1 cellular context compared by ENCODE assay signal in the genomic region with DNA sequence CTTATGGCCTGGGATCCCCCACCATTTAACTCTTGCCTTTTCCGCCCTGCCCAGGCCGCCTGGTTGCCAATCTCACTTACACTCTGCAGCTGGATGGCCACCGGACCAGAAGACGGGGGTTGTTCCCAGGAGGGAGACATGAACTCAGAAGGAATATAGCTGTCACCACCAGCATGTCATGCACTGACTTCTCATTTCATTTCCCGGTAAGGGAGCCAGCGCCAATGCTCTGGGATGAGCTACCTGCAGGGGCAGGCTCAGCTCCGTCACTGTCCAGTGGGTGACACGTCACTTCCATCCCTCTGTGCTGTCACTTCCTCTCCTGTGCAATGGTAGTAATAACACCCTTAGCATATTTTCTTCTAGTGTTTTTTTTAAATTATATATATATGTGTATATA.
TF ChIP-seq lines count a peak whose summit lies in the region.

No MANE protein-coding gene starts in this region.

TF ChIP-seq in HepG2, 621 proteins besides CTCF, POLR2A, EP300 and RAD21 (continued from another document):
- TF ChIP-seq, protein P1, sequence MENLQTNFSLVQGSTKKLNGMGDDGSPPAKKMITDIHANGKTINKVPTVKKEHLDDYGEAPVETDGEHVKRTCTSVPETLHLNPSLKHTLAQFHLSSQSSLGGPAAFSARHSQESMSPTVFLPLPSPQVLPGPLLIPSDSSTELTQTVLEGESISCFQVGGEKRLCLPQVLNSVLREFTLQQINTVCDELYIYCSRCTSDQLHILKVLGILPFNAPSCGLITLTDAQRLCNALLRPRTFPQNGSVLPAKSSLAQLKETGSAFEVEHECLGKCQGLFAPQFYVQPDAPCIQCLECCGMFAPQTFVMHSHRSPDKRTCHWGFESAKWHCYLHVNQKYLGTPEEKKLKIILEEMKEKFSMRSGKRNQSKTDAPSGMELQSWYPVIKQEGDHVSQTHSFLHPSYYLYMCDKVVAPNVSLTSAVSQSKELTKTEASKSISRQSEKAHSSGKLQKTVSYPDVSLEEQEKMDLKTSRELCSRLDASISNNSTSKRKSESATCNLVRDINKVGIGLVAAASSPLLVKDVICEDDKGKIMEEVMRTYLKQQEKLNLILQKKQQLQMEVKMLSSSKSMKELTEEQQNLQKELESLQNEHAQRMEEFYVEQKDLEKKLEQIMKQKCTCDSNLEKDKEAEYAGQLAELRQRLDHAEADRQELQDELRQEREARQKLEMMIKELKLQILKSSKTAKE (CRISPR knock-in tag; IDR thresholded peaks at IDR 0.05; ENCODE audit: borderline replicate concordance), result no peak
- TF ChIP-seq, protein P2, sequence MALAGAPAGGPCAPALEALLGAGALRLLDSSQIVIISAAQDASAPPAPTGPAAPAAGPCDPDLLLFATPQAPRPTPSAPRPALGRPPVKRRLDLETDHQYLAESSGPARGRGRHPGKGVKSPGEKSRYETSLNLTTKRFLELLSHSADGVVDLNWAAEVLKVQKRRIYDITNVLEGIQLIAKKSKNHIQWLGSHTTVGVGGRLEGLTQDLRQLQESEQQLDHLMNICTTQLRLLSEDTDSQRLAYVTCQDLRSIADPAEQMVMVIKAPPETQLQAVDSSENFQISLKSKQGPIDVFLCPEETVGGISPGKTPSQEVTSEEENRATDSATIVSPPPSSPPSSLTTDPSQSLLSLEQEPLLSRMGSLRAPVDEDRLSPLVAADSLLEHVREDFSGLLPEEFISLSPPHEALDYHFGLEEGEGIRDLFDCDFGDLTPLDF (CRISPR knock-in tag; IDR thresholded peaks at IDR 0.05), result no peak
- 0 out of 2 replicates have a peak, but pooled peaks have one; percentile 16 for TF ChIP-seq PHF8 (CRISPR knock-in tag; IDR thresholded peaks at IDR 0.05)
- no peak for TF ChIP-seq ZNF780A (CRISPR knock-in tag; IDR thresholded peaks at IDR 0.05)
- TF ChIP-seq ZBTB21 (CRISPR knock-in tag; IDR thresholded peaks at IDR 0.05), result peak; percentile 89
- TF ChIP-seq, protein P3, sequence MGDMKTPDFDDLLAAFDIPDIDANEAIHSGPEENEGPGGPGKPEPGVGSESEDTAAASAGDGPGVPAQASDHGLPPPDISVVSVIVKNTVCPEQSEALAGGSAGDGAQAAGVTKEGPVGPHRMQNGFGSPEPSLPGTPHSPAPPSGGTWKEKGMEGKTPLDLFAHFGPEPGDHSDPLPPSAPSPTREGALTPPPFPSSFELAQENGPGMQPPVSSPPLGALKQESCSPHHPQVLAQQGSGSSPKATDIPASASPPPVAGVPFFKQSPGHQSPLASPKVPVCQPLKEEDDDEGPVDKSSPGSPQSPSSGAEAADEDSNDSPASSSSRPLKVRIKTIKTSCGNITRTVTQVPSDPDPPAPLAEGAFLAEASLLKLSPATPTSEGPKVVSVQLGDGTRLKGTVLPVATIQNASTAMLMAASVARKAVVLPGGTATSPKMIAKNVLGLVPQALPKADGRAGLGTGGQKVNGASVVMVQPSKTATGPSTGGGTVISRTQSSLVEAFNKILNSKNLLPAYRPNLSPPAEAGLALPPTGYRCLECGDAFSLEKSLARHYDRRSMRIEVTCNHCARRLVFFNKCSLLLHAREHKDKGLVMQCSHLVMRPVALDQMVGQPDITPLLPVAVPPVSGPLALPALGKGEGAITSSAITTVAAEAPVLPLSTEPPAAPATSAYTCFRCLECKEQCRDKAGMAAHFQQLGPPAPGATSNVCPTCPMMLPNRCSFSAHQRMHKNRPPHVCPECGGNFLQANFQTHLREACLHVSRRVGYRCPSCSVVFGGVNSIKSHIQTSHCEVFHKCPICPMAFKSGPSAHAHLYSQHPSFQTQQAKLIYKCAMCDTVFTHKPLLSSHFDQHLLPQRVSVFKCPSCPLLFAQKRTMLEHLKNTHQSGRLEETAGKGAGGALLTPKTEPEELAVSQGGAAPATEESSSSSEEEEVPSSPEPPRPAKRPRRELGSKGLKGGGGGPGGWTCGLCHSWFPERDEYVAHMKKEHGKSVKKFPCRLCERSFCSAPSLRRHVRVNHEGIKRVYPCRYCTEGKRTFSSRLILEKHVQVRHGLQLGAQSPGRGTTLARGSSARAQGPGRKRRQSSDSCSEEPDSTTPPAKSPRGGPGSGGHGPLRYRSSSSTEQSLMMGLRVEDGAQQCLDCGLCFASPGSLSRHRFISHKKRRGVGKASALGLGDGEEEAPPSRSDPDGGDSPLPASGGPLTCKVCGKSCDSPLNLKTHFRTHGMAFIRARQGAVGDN (CRISPR knock-in tag; IDR thresholded peaks at IDR 0.05), result peak; percentile 31; the same call in 1 of the 2 replicates
- no peak for TF ChIP-seq ZNF256 (CRISPR knock-in tag; conservative IDR thresholded peaks at IDR 0.05)
- TF ChIP-seq, protein P4, sequence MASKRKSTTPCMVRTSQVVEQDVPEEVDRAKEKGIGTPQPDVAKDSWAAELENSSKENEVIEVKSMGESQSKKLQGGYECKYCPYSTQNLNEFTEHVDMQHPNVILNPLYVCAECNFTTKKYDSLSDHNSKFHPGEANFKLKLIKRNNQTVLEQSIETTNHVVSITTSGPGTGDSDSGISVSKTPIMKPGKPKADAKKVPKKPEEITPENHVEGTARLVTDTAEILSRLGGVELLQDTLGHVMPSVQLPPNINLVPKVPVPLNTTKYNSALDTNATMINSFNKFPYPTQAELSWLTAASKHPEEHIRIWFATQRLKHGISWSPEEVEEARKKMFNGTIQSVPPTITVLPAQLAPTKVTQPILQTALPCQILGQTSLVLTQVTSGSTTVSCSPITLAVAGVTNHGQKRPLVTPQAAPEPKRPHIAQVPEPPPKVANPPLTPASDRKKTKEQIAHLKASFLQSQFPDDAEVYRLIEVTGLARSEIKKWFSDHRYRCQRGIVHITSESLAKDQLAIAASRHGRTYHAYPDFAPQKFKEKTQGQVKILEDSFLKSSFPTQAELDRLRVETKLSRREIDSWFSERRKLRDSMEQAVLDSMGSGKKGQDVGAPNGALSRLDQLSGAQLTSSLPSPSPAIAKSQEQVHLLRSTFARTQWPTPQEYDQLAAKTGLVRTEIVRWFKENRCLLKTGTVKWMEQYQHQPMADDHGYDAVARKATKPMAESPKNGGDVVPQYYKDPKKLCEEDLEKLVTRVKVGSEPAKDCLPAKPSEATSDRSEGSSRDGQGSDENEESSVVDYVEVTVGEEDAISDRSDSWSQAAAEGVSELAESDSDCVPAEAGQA (IDR thresholded peaks at IDR 0.05; ENCODE audit: low read depth), result 0 out of 2 replicates have a peak, but pooled peaks have one; percentile 37
- TF ChIP-seq, protein P4 (CRISPR knock-in tag; IDR thresholded peaks at IDR 0.05; ENCODE audit: borderline replicate concordance), result no peak
- no peak for TF ChIP-seq ZNF136 (CRISPR knock-in tag; IDR thresholded peaks at IDR 0.05; ENCODE audit: low read depth)
- no peak for TF ChIP-seq SUZ12 (IDR thresholded peaks at IDR 0.05; ENCODE audit: low read depth, low read length)
